Comparison of ENCODE assay signal across 9 cellular contexts in genomic region chr2:96146881-96147592, GRCh38. TPM values are rescaled to one million over a fixed set of nuclear protein-coding genes. Genes with fewer than 3 reads are reported as not detected.
DNase-seq lines count a peak whose midpoint lies in the region; ATAC-seq and TF ChIP-seq lines count a peak whose summit lies in the region.
"Had no signal": no experiment of that assay in that cellular context is flagged by ENCODE, and none has a peak within 500 bp of the region (broad histone marks: within the 10 kb centered on the region; RNA-seq: fewer than 3 reads in every experiment).

No MANE protein-coding gene starts in this region.

- no peaks in the 10 kb centered on the region for H3K9me3 ChIP-seq in CD8-positive, alpha-beta T cell (ENCODE audit: low read length)

- peaks cover 16% of the 10 kb centered on the region for H3K36me3 ChIP-seq in CD8-positive, alpha-beta T cell (ENCODE audit: insufficient read depth, low read length)

- no peak for DNase-seq in CD8-positive, alpha-beta T cell
- no peak for DNase-seq in Jurkat, Clone E6-1 (ENCODE audit: low read depth, low spot score)
- DNase-seq in activated naive CD8-positive, alpha-beta T cell treated with anti-CD3 and anti-CD28 coated beads, Interleukin-2, amount 10 ng/mL, durations not matched to agents 7 days and 5 days: no peak
- no peak for DNase-seq in NCI-H526 (lab: John Stamatoyannopoulos, UW)
- DNase-seq in NCI-H1092 treated with DMSO at 0.1 percent for 48 hours (lab: John Stamatoyannopoulos, UW): no peak
- no peak for DNase-seq in iPS-NIHi7 (ENCODE audit: extremely low spot score)
- DNase-seq in AG08396 (ENCODE audit: low spot score): no peak

- peaks cover 68% of the 10 kb centered on the region for H3K4me1 Mint-ChIP-seq in CD8-positive, alpha-beta T cell (ENCODE audit: low read depth)
- peaks cover 59% of the 10 kb centered on the region for H3K4me1 Mint-ChIP-seq in activated naive CD8-positive, alpha-beta T cell treated with anti-CD3 and anti-CD28 coated beads, Interleukin-2, amount 10 ng/mL, durations not matched to agents 7 days and 5 days
- peaks cover 42% of the 10 kb centered on the region for H3K4me1 Mint-ChIP-seq in nephron

- no peaks in the 10 kb centered on the region for H3K27me3 ChIP-seq in CD8-positive, alpha-beta T cell (ENCODE audit: insufficient read depth, low read length)

- H3K4me3 ChIP-seq in CD8-positive, alpha-beta T cell (ENCODE audit: low read depth, low read length): peak overlapping the region; percentile 21
- peak overlapping the region; percentile 83 for H3K4me3 ChIP-seq in Jurkat, Clone E6-1 (ENCODE audit: low read length)
- H3K4me3 ChIP-seq: SK-N-MC had no signal

- no peaks in the 10 kb centered on the region for H3K27me3 Mint-ChIP-seq in CD8-positive, alpha-beta T cell (ENCODE audit: low read depth)
- no peaks in the 10 kb centered on the region for H3K27me3 Mint-ChIP-seq in activated naive CD8-positive, alpha-beta T cell treated with anti-CD3 and anti-CD28 coated beads, Interleukin-2, amount 10 ng/mL, durations not matched to agents 7 days and 5 days
- peaks cover 8% of the 10 kb centered on the region for H3K27me3 Mint-ChIP-seq in nephron (ENCODE audit: low read depth)

- H3K4me3 Mint-ChIP-seq in CD8-positive, alpha-beta T cell: peak overlapping the region; percentile 84
- peak overlapping the region; percentile 79 for H3K4me3 Mint-ChIP-seq in activated naive CD8-positive, alpha-beta T cell treated with anti-CD3 and anti-CD28 coated beads, Interleukin-2, amount 10 ng/mL, durations not matched to agents 7 days and 5 days
- H3K4me3 Mint-ChIP-seq in nephron: peak overlapping the region; percentile 68 to 84 (median 77)

- no peak for TF ChIP-seq CTCF in CD8-positive, alpha-beta T cell (IDR thresholded peaks at IDR 0.05)
- TF ChIP-seq CTCF in nephron (IDR thresholded peaks at IDR 0.05; ENCODE audit: unreplicated experiment in 3 of 3): no peak

- CTCF ChIA-PET in CD8-positive, alpha-beta T cell (lab: Charles Lee): interaction anchor here (1.1 to 22.6 kb wide), 6 partner anchors 8 to 26 kb away, joined by 3 to 775 read pairs (median 18); partner anchors contain the start of gene ASTL

- POLR2A ChIA-PET in CD8-positive, alpha-beta T cell (lab: Charles Lee): interaction anchor here (2.8 to 8.9 kb wide), 5 partner anchors 8 to 62 kb away, joined by 11 to 83 read pairs (median 68); partner anchors contain the start of genes ASTL and STARD7
- POLR2A ChIA-PET in activated naive CD8-positive, alpha-beta T cell treated with anti-CD3 and anti-CD28 coated beads, Interleukin-2, amount 10 ng/mL, durations not matched to agents 7 days and 5 days (lab: Charles Lee): interaction anchor here (1.2 to 7.6 kb wide), 6 partner anchors 9 to 62 kb away, joined by 5 to 89 read pairs (median 24); partner anchors contain the start of genes ASTL and STARD7

- peak overlapping the region; percentile 94 for H3K27ac Mint-ChIP-seq in CD8-positive, alpha-beta T cell
- peak overlapping the region; percentile 96 for H3K27ac Mint-ChIP-seq in activated naive CD8-positive, alpha-beta T cell treated with anti-CD3 and anti-CD28 coated beads, Interleukin-2, amount 10 ng/mL, durations not matched to agents 7 days and 5 days
- H3K27ac Mint-ChIP-seq in nephron: peak overlapping the region; percentile 94 to 95 (median 94)

- H3K27ac ChIP-seq in CD8-positive, alpha-beta T cell (ENCODE audit: low read depth, low read length): peak overlapping the region; percentile 98
- H3K27ac ChIP-seq: SK-N-MC had no signal

- H3K4me1 ChIP-seq in CD8-positive, alpha-beta T cell (ENCODE audit: insufficient read depth, low read length): peaks cover 75% of the 10 kb centered on the region

- intact Hi-C loops in CD8-positive, alpha-beta T cell (cut with DNase I, micrococcal nuclease): loop anchor here (1.0 to 5.0 kb wide), 5 partner anchors 9 to 390 kb away; partner anchors contain the start of genes ARID5A (in 1 of the 2), NCAPH (in 1 of the 2) and SNRNP200 (in 1 of the 2)

- no peaks in the 10 kb centered on the region for H3K9me3 Mint-ChIP-seq in CD8-positive, alpha-beta T cell
- H3K9me3 Mint-ChIP-seq in activated naive CD8-positive, alpha-beta T cell treated with anti-CD3 and anti-CD28 coated beads, Interleukin-2, amount 10 ng/mL, durations not matched to agents 7 days and 5 days: no peaks in the 10 kb centered on the region
- H3K9me3 Mint-ChIP-seq in nephron: no peaks in the 10 kb centered on the region

- ATAC-seq in CD8-positive, alpha-beta T cell: no peak
- ATAC-seq in activated naive CD8-positive, alpha-beta T cell treated with anti-CD3 and anti-CD28 coated beads, Interleukin-2, amount 10 ng/mL, durations not matched to agents 7 days and 5 days (ENCODE audit: low read depth): no peak

- peaks cover 26% of the 10 kb centered on the region for H3K36me3 Mint-ChIP-seq in CD8-positive, alpha-beta T cell
- H3K36me3 Mint-ChIP-seq in activated naive CD8-positive, alpha-beta T cell treated with anti-CD3 and anti-CD28 coated beads, Interleukin-2, amount 10 ng/mL, durations not matched to agents 7 days and 5 days: no peaks in the 10 kb centered on the region
- no peaks in the 10 kb centered on the region for H3K36me3 Mint-ChIP-seq in nephron (ENCODE audit: low read depth)

RNA-seq across cellular contexts. Expression of gene DUSP2, which starts 1.8 kb away (rescaled TPM):
- total RNA-seq in CD8-positive, alpha-beta T cell: 1,000 to 10,000 TPM; 1,304 to 1,350 TPM
- 31.3 TPM for polyA plus RNA-seq in Jurkat, Clone E6-1 (2012; ENCODE audit: insufficient read depth, insufficient read length)
- total RNA-seq in activated naive CD8-positive, alpha-beta T cell treated with anti-CD3 and anti-CD28 coated beads, Interleukin-2, amount 10 ng/mL, durations not matched to agents 7 days and 5 days: 10 to 100 TPM; 47.7 to 50.2 TPM

RNA-seq across cellular contexts. Expression of gene ASTL, which starts 8.7 kb away (rescaled TPM):
- total RNA-seq in CD8-positive, alpha-beta T cell: 10 to 100 TPM; 16.6 to 17.5 TPM
- polyA plus RNA-seq in Jurkat, Clone E6-1 (2012; ENCODE audit: insufficient read depth, insufficient read length): not detected
- total RNA-seq in activated naive CD8-positive, alpha-beta T cell treated with anti-CD3 and anti-CD28 coated beads, Interleukin-2, amount 10 ng/mL, durations not matched to agents 7 days and 5 days: 10 to 100 TPM; 12.2 to 14.7 TPM

RNA-seq across cellular contexts. Expression of gene ADRA2B, which starts 30.7 kb away (rescaled TPM):
- 1 to 10 TPM; 2.0 TPM for total RNA-seq in CD8-positive, alpha-beta T cell
- not detected for polyA plus RNA-seq in Jurkat, Clone E6-1 (2012; ENCODE audit: insufficient read depth, insufficient read length)
- under 1 TPM; 0.17 to 0.26 TPM for total RNA-seq in activated naive CD8-positive, alpha-beta T cell treated with anti-CD3 and anti-CD28 coated beads, Interleukin-2, amount 10 ng/mL, durations not matched to agents 7 days and 5 days

Comparison
In these comparisons a context has a peak if more than half of its experiments do, and no peak if none do; other contexts are left out.
1. RNA of gene DUSP2, which starts 1.8 kb away (total RNA-seq): 1,304 to 1,350 TPM in CD8-positive, alpha-beta T cell; 47.7 to 50.2 TPM in activated naive CD8-positive, alpha-beta T cell treated with anti-CD3 and anti-CD28 coated beads, Interleukin-2, amount 10 ng/mL, durations not matched to agents 7 days and 5 days; every median in the first group is over 10 times any median in the second.
2. Peak in every context shown above with its lines, with median percentiles within 50 percentile points of each other: H3K27ac Mint-ChIP-seq and H3K4me3 Mint-ChIP-seq.